In the genomic region with DNA sequence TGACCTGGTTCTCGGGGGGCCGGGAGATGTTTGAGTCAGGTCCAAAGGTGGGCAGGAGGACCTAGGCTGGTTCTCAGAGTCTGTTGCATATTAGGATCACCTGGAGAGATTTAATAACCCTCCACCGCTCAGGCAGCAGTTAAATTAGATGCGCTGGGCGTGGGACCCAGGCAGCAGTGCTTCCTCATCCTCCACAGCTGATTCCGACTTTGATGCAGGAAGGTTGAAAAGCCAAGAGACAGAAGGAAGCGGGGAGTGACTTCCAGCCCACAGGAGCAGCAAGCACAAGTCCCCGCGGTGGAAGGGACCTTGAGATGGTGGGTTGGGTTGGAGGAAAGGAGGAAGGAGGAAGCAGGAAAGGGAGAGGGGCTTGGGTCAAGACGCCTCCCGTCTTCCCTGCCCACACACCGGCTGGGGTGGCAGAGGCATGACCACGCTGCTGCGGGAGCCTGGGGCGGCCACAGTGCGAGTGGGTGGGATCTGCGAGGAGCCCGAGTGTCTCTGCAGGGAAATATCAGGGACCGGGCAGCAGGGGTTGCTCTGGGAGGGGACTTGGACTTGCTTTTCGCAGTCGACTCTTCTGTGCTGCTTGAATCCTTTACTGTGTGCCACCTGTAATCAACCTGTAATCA, we compare ENCODE assay signal across 1 cellular context.
TF ChIP-seq lines count a peak whose summit lies in the region.

No MANE protein-coding gene starts in this region.

TF ChIP-seq in HEK293, 187 proteins besides CTCF, POLR2A, EP300 and RAD21:
- TF ChIP-seq ZNF488 (tag by site-specific recombination; IDR thresholded peaks at IDR 0.05) (no peak), EGR2 (tag by site-specific recombination; IDR thresholded peaks at IDR 0.05; ENCODE audit: low read depth) (peak; percentile 50; the same call in 1 of the 2 replicates)
